In genomic region chr7:151033864-151034249, GRCh38 we compare ENCODE assay signal across 9 cellular contexts. TPM values are rescaled to one million over a fixed set of nuclear protein-coding genes. Genes with fewer than 3 reads are reported as not detected.
"Had no signal": no experiment of that assay in that cellular context is flagged by ENCODE, and none has a peak within 500 bp of the region (broad histone marks: within the 10 kb centered on the region; RNA-seq: fewer than 3 reads in every experiment).

No MANE protein-coding gene starts in this region.

- H3K4me3 ChIP-seq: GM23248 had no signal

- ATAC-seq: HepG2 had no signal

- H3K9ac ChIP-seq: GM23248 had no signal

- DNase-seq: GM23248, GOT3, H9, HCEC 1CT, KBM-7 had no signal

- H2AFZ ChIP-seq: GM23248 had no signal

- FAIRE-seq: H54, HepG2 had no signal

- H3K27ac ChIP-seq: GM23248, HL-60 had no signal

RNA-seq across cellular contexts. Expression of gene ATG9B, which starts 9.6 kb away (rescaled TPM):
- total RNA-seq: GM23248, HepG2, HT1080 had no signal

RNA-seq across cellular contexts. Expression of gene ASIC3, which starts 14.5 kb away (rescaled TPM):
- total RNA-seq: HepG2 had no signal
